8 cellular contexts compared by ENCODE assay signal in the genomic region with DNA sequence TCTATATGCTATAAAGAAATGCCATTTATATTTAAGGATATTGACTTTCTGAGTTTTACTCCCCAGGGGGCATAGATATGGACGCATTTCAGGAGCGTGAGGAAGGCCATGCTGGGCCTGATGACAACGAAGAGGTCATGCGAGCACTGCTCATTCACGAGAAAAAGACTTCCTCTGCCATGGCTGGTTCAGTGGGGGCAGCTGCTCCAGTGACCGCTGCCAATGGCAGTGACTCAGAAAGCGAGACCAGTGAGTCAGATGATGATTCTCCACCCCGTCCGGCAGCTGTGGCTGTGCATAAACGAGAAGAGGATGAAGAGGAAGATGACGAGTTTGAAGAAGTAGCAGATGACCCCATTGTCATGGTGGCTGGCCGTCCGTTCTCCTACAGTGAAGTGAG. TPM values are rescaled to one million over a fixed set of nuclear protein-coding genes. Genes with fewer than 3 reads are reported as not detected.
DNase-seq lines count a peak whose midpoint lies in the region; ATAC-seq and TF ChIP-seq lines count a peak whose summit lies in the region.

No MANE protein-coding gene starts in this region.

- CTCF ChIA-PET in CD4-positive, alpha-beta T cell (lab: Charles Lee) = no interaction called here

- peak; percentile 96 for DNase-seq in MV-4-11 (lab: John Stamatoyannopoulos, UW)
- peak; percentile 38 to 39 for DNase-seq in left lung
- no peak for DNase-seq in stimulated activated naive CD8-positive, alpha-beta T cell treated with anti-CD3 and anti-CD28 coated beads, Interleukin-15, Interleukin-2, amounts not matched to agents 100 U/mL and 50 U/mL, for 24 hours
- DNase-seq in NCI-H2029 (lab: John Stamatoyannopoulos, UW) = no peak
- no peak for DNase-seq in CD4-positive, alpha-beta T cell
- no peak for DNase-seq in NCI-H2081 (lab: John Stamatoyannopoulos, UW)

- H3K4me1 Mint-ChIP-seq in CD4-positive, alpha-beta T cell (ENCODE audit: low read depth) = no peaks in the 10 kb centered on the region

- H3K4me3 ChIP-seq in left lung = no peak overlapping the region

- no peak for TF ChIP-seq CTCF in left lung (IDR thresholded peaks at IDR 0.05)
- no peak for TF ChIP-seq CTCF in CD4-positive, alpha-beta T cell (IDR thresholded peaks at IDR 0.05)

- no peak overlapping the region for H3K4me3 Mint-ChIP-seq in CD4-positive, alpha-beta T cell

- H3K27me3 ChIP-seq in left lung = no peaks in the 10 kb centered on the region
- no peaks in the 10 kb centered on the region for H3K27me3 ChIP-seq in CD4-positive, alpha-beta T cell (ENCODE audit: control insufficient read depth, insufficient read depth, low read length)

- peak; percentile 95 for ATAC-seq in GM18508 (IDR thresholded peaks at IDR 0.05; ENCODE audit: insufficient read depth, unreplicated experiment)
- peak; percentile 95 for ATAC-seq in HG02588 (IDR thresholded peaks at IDR 0.05; ENCODE audit: unreplicated experiment)
- ATAC-seq in left lung = peak; percentile 43
- ATAC-seq in stimulated activated naive CD8-positive, alpha-beta T cell treated with anti-CD3 and anti-CD28 coated beads, Interleukin-15, Interleukin-2, amounts not matched to agents 100 U/mL and 50 U/mL, for 24 hours = no peak
- ATAC-seq in CD4-positive, alpha-beta T cell (ENCODE audit: poor library complexity) = no peak

- H3K36me3 Mint-ChIP-seq in CD4-positive, alpha-beta T cell (ENCODE audit: low read depth) = peaks cover 59% of the 10 kb centered on the region

- no peak overlapping the region for H3K27ac Mint-ChIP-seq in CD4-positive, alpha-beta T cell

- H3K9me3 ChIP-seq in left lung = no peaks in the 10 kb centered on the region
- no peaks in the 10 kb centered on the region for H3K9me3 ChIP-seq in CD4-positive, alpha-beta T cell (ENCODE audit: control insufficient read depth, low read length)

- H3K9me3 Mint-ChIP-seq in CD4-positive, alpha-beta T cell = no peaks in the 10 kb centered on the region

- no peaks in the 10 kb centered on the region for H3K27me3 Mint-ChIP-seq in CD4-positive, alpha-beta T cell

- POLR2A ChIA-PET in CD4-positive, alpha-beta T cell (lab: Charles Lee) = no interaction called here

- H3K36me3 ChIP-seq in left lung = peaks cover 0 to 46% of the 10 kb centered on the region in 2 donors

- no peak overlapping the region for H3K27ac ChIP-seq in left lung
- no peak overlapping the region for H3K27ac ChIP-seq in CD4-positive, alpha-beta T cell (ENCODE audit: low read depth, low read length)

- H3K4me1 ChIP-seq in left lung = no peaks in the 10 kb centered on the region

- intact Hi-C loops in left lung (cut with DNase I) = no loop called here
- intact Hi-C loops in CD4-positive, alpha-beta T cell (cut with DNase I, micrococcal nuclease) = no loop called here

RNA-seq across cellular contexts. Expression of a gene that starts 38.4 kb away (rescaled TPM):
- 10 to 100 TPM; 14.5 to 21.5 TPM for total RNA-seq in left lung
- total RNA-seq in CD4-positive, alpha-beta T cell = 1 to 10 TPM; 6.3 to 7.5 TPM

RNA-seq across cellular contexts. Expression of a gene that starts 38.7 kb away (rescaled TPM):
- total RNA-seq in left lung = 10 to 100 TPM; 19.0 to 20.0 TPM
- 10 to 100 TPM; 12.9 to 13.6 TPM for total RNA-seq in CD4-positive, alpha-beta T cell

Comparison
In these comparisons a context has a peak if more than half of its experiments do, and no peak if none do; other contexts are left out.
1. ATAC-seq: peak in GM18508 (single experiment), HG02588 (single experiment) and left lung (single experiment); none in stimulated activated naive CD8-positive, alpha-beta T cell treated with anti-CD3 and anti-CD28 coated beads, Interleukin-15, Interleukin-2, amounts not matched to agents 100 U/mL and 50 U/mL, for 24 hours (single experiment) and CD4-positive, alpha-beta T cell (single experiment).
2. DNase-seq: peak in MV-4-11 (single experiment) and left lung (2 of 2); none in stimulated activated naive CD8-positive, alpha-beta T cell treated with anti-CD3 and anti-CD28 coated beads, Interleukin-15, Interleukin-2, amounts not matched to agents 100 U/mL and 50 U/mL, for 24 hours (single experiment), NCI-H2029 (single experiment), CD4-positive, alpha-beta T cell (0 of 10) and NCI-H2081 (0 of 2).